ENCODE assay signal across 22 cellular contexts in the genomic region with DNA sequence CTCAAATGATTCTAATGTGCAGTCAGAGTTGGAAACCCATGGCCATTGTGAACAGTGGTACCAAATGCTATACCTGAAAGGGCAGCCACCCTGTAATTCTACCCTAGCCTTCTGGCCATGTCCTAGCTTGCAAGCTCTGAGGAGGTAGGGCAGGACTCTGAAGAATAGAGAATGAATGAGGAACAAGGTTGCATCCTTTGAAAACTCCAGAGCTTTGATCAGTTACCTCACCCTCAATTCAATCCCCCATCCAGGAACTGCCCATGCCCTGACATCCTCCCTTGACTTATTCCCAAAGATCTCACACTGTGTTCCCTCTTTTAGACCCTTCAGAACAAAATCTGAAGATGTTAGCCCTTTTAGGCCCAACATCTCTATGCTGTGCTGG. TPM values are rescaled to one million over a fixed set of nuclear protein-coding genes. Genes with fewer than 3 reads are reported as not detected.
DNase-seq lines count a peak whose midpoint lies in the region; ATAC-seq, FAIRE-seq and TF ChIP-seq lines count a peak whose summit lies in the region.
"Had no signal": no experiment of that assay in that cellular context is flagged by ENCODE, and none has a peak within 500 bp of the region (broad histone marks: within the 10 kb centered on the region; RNA-seq: fewer than 3 reads in every experiment).

No MANE protein-coding gene starts in this region.

- no peak for FAIRE-seq in K562 (lab: Jason Lieb, UNC)

- H3K4me3 Mint-ChIP-seq in activated CD4-positive, alpha-beta memory T cell treated with anti-CD3 and anti-CD28 coated beads, Interleukin-2, amount 10 ng/mL, durations not matched to agents 7 days and 5 days = no peak overlapping the region
- no peak overlapping the region for H3K4me3 Mint-ChIP-seq in activated CD4-positive, alpha-beta memory T cell treated with anti-CD3 and anti-CD28 coated beads for 36 hours
- no peak overlapping the region for H3K4me3 Mint-ChIP-seq in naive thymus-derived CD8-positive, alpha-beta T cell
- H3K4me3 Mint-ChIP-seq: activated B cell treated with CpG ODN at 0.5 μM for 24 hours; brain; dendritic cell treated with granulocyte-macrophage colony-stimulating factor and Interleukin-4, amounts not matched to agents 40 ng/mL and 50 ng/mL, for 4 days; GM23338 had no signal

- H3K9me1 ChIP-seq in K562 (ENCODE audit: control insufficient read depth, insufficient read depth, low read length) = no peaks in the 10 kb centered on the region

- TF ChIP-seq POLR2A in K562 (conservative IDR thresholded peaks at IDR 0.05) = no peak

- peak overlapping the region; percentile 22; the same call in 1 of the 3 replicates for H3K27ac ChIP-seq in K562 (ENCODE audit: extremely low read depth, low read depth, low read length)
- no peak overlapping the region for H3K27ac ChIP-seq in heart right ventricle
- H3K27ac ChIP-seq: C4-2B, tibial nerve had no signal

- H3K9me3 ChIP-seq in Loucy (ENCODE audit: insufficient read depth, low read depth, low read length) = no peaks in the 10 kb centered on the region
- H3K9me3 ChIP-seq in K562 (replicated peaks; ENCODE audit: control insufficient read depth, insufficient read depth, low read depth, low read length) = no peaks in the 10 kb centered on the region
- no peaks in the 10 kb centered on the region for H3K9me3 ChIP-seq in heart right ventricle
- H3K9me3 ChIP-seq: tibial nerve had no signal

- H2AFZ ChIP-seq in Loucy (ENCODE audit: low read length) (no peak overlapping the region), K562 (ENCODE audit: low read depth, low read length) (no peak overlapping the region)
- H2AFZ ChIP-seq: GM23338 had no signal

- H3K79me2 ChIP-seq in Loucy (ENCODE audit: insufficient read depth, low read length) (no peaks in the 10 kb centered on the region), K562 (ENCODE audit: control insufficient read depth, insufficient read depth, low read length) (no peaks in the 10 kb centered on the region)

- H3K9me3 Mint-ChIP-seq in activated CD4-positive, alpha-beta memory T cell treated with anti-CD3 and anti-CD28 coated beads, Interleukin-2, amount 10 ng/mL, durations not matched to agents 7 days and 5 days = peaks cover 12% of the 10 kb centered on the region
- no peaks in the 10 kb centered on the region for H3K9me3 Mint-ChIP-seq in activated CD4-positive, alpha-beta memory T cell treated with anti-CD3 and anti-CD28 coated beads for 36 hours
- H3K9me3 Mint-ChIP-seq in naive thymus-derived CD8-positive, alpha-beta T cell = peaks cover 0 to 9% (median 0%) of the 10 kb centered on the region in 9 donors
- H3K9me3 Mint-ChIP-seq: brain; dendritic cell treated with granulocyte-macrophage colony-stimulating factor and Interleukin-4, amounts not matched to agents 40 ng/mL and 50 ng/mL, for 4 days; GM23338 had no signal

- CTCF ChIA-PET in activated CD4-positive, alpha-beta memory T cell treated with anti-CD3 and anti-CD28 coated beads, Interleukin-2, amount 10 ng/mL, durations not matched to agents 7 days and 5 days (lab: Charles Lee) = interaction anchor here (0.8 to 2.8 kb wide), 9 partner anchors 8 to 455 kb away, joined by 3 to 38 read pairs (median 4); a partner anchor contains a TSS
- CTCF ChIA-PET in activated CD4-positive, alpha-beta memory T cell treated with anti-CD3 and anti-CD28 coated beads for 36 hours (lab: Charles Lee) = interaction anchor here (2.2 to 2.8 kb wide), 2 partner anchors 9 to 19 kb away, joined by 10 to 32 read pairs; a partner anchor contains a TSS
- CTCF ChIA-PET in K562 (lab: Yijun Ruan, JAX; ENCODE audit: low intra/inter-chr PET ratio) = interaction anchor here (0.9 kb wide), 1 partner anchor 18 kb away, joined by 3 read pairs; no protein-coding TSS in a partner anchor

- ATAC-seq in K562 (peak; percentile 21; the same call in 2 of the 3 replicates), GM18502 (IDR thresholded peaks at IDR 0.05; ENCODE audit: poor library complexity, unreplicated experiment) (no peak), heart right ventricle (no peak)
- no peak for ATAC-seq in naive thymus-derived CD8-positive, alpha-beta T cell
- ATAC-seq: GM23338, left ventricle myocardium superior, right cardiac atrium had no signal

- POLR2A ChIA-PET in activated CD4-positive, alpha-beta memory T cell treated with anti-CD3 and anti-CD28 coated beads, Interleukin-2, amount 10 ng/mL, durations not matched to agents 7 days and 5 days (lab: Charles Lee) = interaction anchor here (0.6 to 2.8 kb wide), 10 partner anchors 10 to 636 kb away, joined by 3 to 46 read pairs (median 4); a partner anchor contains a TSS
- POLR2A ChIA-PET in activated CD4-positive, alpha-beta memory T cell treated with anti-CD3 and anti-CD28 coated beads for 36 hours (lab: Charles Lee) = interaction anchor here (0.6 to 1.3 kb wide), 3 partner anchors 16 to 413 kb away, joined by 3 to 4 read pairs (median 3); a partner anchor contains a TSS
- POLR2A ChIA-PET in K562 (lab: Yijun Ruan, JAX) = interaction anchor here (0.7 kb wide), 1 partner anchor 18 kb away, joined by 5 read pairs; a partner anchor contains a TSS
- POLR2A ChIA-PET in naive thymus-derived CD8-positive, alpha-beta T cell (lab: Charles Lee) = interaction anchor here (2.1 kb wide), 1 partner anchor 18 kb away, joined by 8 read pairs; a partner anchor contains a TSS

- TF ChIP-seq CTCF in Loucy (conservative IDR thresholded peaks at IDR 0.05; ENCODE audit: low read length) (no peak), K562 (IDR thresholded peaks at IDR 0.05 in 2 of 3, conservative IDR thresholded peaks at IDR 0.05 in 1 of 3; ENCODE audit: insufficient read depth in 2 of 3, low read depth in 1 of 3, low read length in 3 of 3) (no peak), heart right ventricle (IDR thresholded peaks at IDR 0.05) (no peak)

- H3K4me3 ChIP-seq in Loucy (ENCODE audit: low read length, poor library complexity, severe bottlenecking) (peak overlapping the region; percentile 22), K562 (no peak overlapping the region), heart right ventricle (no peak overlapping the region)
- H3K4me3 ChIP-seq: GM23338, tibial nerve had no signal

- no peak for TF ChIP-seq RAD21 in K562 (CRISPR knock-in tag; conservative IDR thresholded peaks at IDR 0.05 in 1 of 2, IDR thresholded peaks at IDR 0.05 in 1 of 2)

- peaks cover 73% of the 10 kb centered on the region for H3K4me1 Mint-ChIP-seq in activated CD4-positive, alpha-beta memory T cell treated with anti-CD3 and anti-CD28 coated beads, Interleukin-2, amount 10 ng/mL, durations not matched to agents 7 days and 5 days
- H3K4me1 Mint-ChIP-seq in activated CD4-positive, alpha-beta memory T cell treated with anti-CD3 and anti-CD28 coated beads for 36 hours (ENCODE audit: low read depth) = peaks cover 51% of the 10 kb centered on the region
- H3K4me1 Mint-ChIP-seq in naive thymus-derived CD8-positive, alpha-beta T cell = peaks cover 7 to 62% (median 33%) of the 10 kb centered on the region in 4 donors
- H3K4me1 Mint-ChIP-seq: activated B cell treated with CpG ODN at 0.5 μM for 24 hours, brain, GM23338 had no signal

- H3K27ac Mint-ChIP-seq in activated CD4-positive, alpha-beta memory T cell treated with anti-CD3 and anti-CD28 coated beads, Interleukin-2, amount 10 ng/mL, durations not matched to agents 7 days and 5 days = peak overlapping the region; percentile 76
- no peak overlapping the region for H3K27ac Mint-ChIP-seq in activated CD4-positive, alpha-beta memory T cell treated with anti-CD3 and anti-CD28 coated beads for 36 hours
- H3K27ac Mint-ChIP-seq in naive thymus-derived CD8-positive, alpha-beta T cell = peak overlapping the region in 6 of 10 donors; percentile 11 to 78 (median 26)
- H3K27ac Mint-ChIP-seq: activated B cell treated with CpG ODN at 0.5 μM for 24 hours, GM23338 had no signal

- no peaks in the 10 kb centered on the region for H3K36me3 ChIP-seq in Loucy (ENCODE audit: insufficient read depth, low read length)
- no peaks in the 10 kb centered on the region for H3K36me3 ChIP-seq in K562 (ENCODE audit: control insufficient read depth, insufficient read depth, low read length)
- no peaks in the 10 kb centered on the region for H3K36me3 ChIP-seq in heart right ventricle

- in situ Hi-C loops in K562 (cut with MboI) = no loop called here

- DNase-seq in activated CD4-positive, alpha-beta memory T cell treated with anti-CD3 and anti-CD28 coated beads, Interleukin-2, amount 10 ng/mL, durations not matched to agents 7 days and 5 days = no peak
- DNase-seq in activated CD4-positive, alpha-beta memory T cell treated with anti-CD3 and anti-CD28 coated beads for 36 hours = no peak
- DNase-seq in K562 (ENCODE audit: extremely low read depth in 1 of 4, low spot score in 3 of 4) = no peak
- no peak for DNase-seq in naive thymus-derived CD8-positive, alpha-beta T cell
- DNase-seq in anterior cingulate cortex (lab: John Stamatoyannopoulos, UW) = no peak
- DNase-seq in heart right ventricle = no peak
- DNase-seq: activated B cell treated with CpG ODN at 0.5 μM for 24 hours; DMS79 treated with DMSO at 0.1 percent for 48 hours; left ventricle myocardium superior; NCI-H2227 treated with DMSO at 0.1 percent for 48 hours; right cardiac atrium; SHP77 treated with DMSO at 0.1 percent for 48 hours; stimulated activated naive CD4-positive, alpha-beta T cell had no signal

- H3K4me1 ChIP-seq in Loucy (ENCODE audit: insufficient read depth, low read length, poor library complexity, severe bottlenecking) = peaks cover 71% of the 10 kb centered on the region
- H3K4me1 ChIP-seq in K562 (replicated peaks in 1 of 2; ENCODE audit: control insufficient read depth in 2 of 2, insufficient read depth in 2 of 2, low read length in 2 of 2) = peaks cover 7 to 32% of the 10 kb centered on the region in 2 experiments; a peak in 4 of 5 replicates
- H3K4me1 ChIP-seq in heart right ventricle = peaks cover 0 to 14% (median 0%) of the 10 kb centered on the region in 9 donors
- H3K4me1 ChIP-seq: tibial nerve had no signal

- no peaks in the 10 kb centered on the region for H4K20me1 ChIP-seq in Loucy (ENCODE audit: insufficient read depth, low read length, poor library complexity, severe bottlenecking)
- no peaks in the 10 kb centered on the region; the same call in 1 of the 2 replicates for H4K20me1 ChIP-seq in K562 (replicated peaks; ENCODE audit: control insufficient read depth, insufficient read depth, low read length)

- H3K4me2 ChIP-seq in Loucy (ENCODE audit: low read depth, low read length, poor library complexity, severe bottlenecking) (peak overlapping the region; percentile 41), K562 (ENCODE audit: insufficient read depth, low read length) (no peak overlapping the region)
- H3K4me2 ChIP-seq: GM23338 had no signal

- BruUV-seq in K562 (replicated peaks; lab: Mats Ljungman, UMichigan) = no TSS peak

- no peaks in the 10 kb centered on the region for H3K27me3 Mint-ChIP-seq in activated CD4-positive, alpha-beta memory T cell treated with anti-CD3 and anti-CD28 coated beads, Interleukin-2, amount 10 ng/mL, durations not matched to agents 7 days and 5 days
- H3K27me3 Mint-ChIP-seq in activated CD4-positive, alpha-beta memory T cell treated with anti-CD3 and anti-CD28 coated beads for 36 hours = no peaks in the 10 kb centered on the region
- no peaks in the 10 kb centered on the region for H3K27me3 Mint-ChIP-seq in naive thymus-derived CD8-positive, alpha-beta T cell
- H3K27me3 Mint-ChIP-seq: activated B cell treated with CpG ODN at 0.5 μM for 24 hours; brain; dendritic cell treated with granulocyte-macrophage colony-stimulating factor and Interleukin-4, amounts not matched to agents 40 ng/mL and 50 ng/mL, for 4 days had no signal

- TF ChIP-seq EP300 in K562 (IDR thresholded peaks at IDR 0.05; ENCODE audit: low read length) = no peak

- H3K9ac ChIP-seq in Loucy (ENCODE audit: low read depth, low read length, poor library complexity, severe bottlenecking) = peak overlapping the region; percentile 37
- H3K9ac ChIP-seq in K562 (ENCODE audit: insufficient read depth in 1 of 2, low read depth in 2 of 2, low read length in 2 of 2) = no peak overlapping the region

- no peaks in the 10 kb centered on the region for H3K9me2 ChIP-seq in Loucy (replicated peaks; ENCODE audit: low read depth, low read length)

- intact Hi-C loops in activated CD4-positive, alpha-beta memory T cell treated with anti-CD3 and anti-CD28 coated beads for 36 hours (cut with micrococcal nuclease) = loop anchor here (1.0 to 10.0 kb wide), 7 partner anchors 9 to 866 kb away; a partner anchor contains a TSS
- intact Hi-C loops in K562 (cut with micrococcal nuclease) = no loop called here
- intact Hi-C loops in heart right ventricle (cut with DNase I) = no loop called here

- H3K27me3 ChIP-seq in Loucy (ENCODE audit: insufficient read depth, low read length, poor library complexity, severe bottlenecking) = no peaks in the 10 kb centered on the region
- no peaks in the 10 kb centered on the region for H3K27me3 ChIP-seq in K562 (ENCODE audit: control insufficient read depth in 2 of 2, insufficient read depth in 2 of 2, low read length in 2 of 2)
- no peaks in the 10 kb centered on the region for H3K27me3 ChIP-seq in heart right ventricle
- H3K27me3 ChIP-seq: tibial nerve had no signal

- H3F3A ChIP-seq in Loucy (ENCODE audit: low read depth) = peaks cover 5% of the 10 kb centered on the region; the same call in 1 of the 2 replicates

- peaks cover 48% of the 10 kb centered on the region for H3K36me3 Mint-ChIP-seq in activated CD4-positive, alpha-beta memory T cell treated with anti-CD3 and anti-CD28 coated beads, Interleukin-2, amount 10 ng/mL, durations not matched to agents 7 days and 5 days (ENCODE audit: low read depth)
- H3K36me3 Mint-ChIP-seq in activated CD4-positive, alpha-beta memory T cell treated with anti-CD3 and anti-CD28 coated beads for 36 hours = no peaks in the 10 kb centered on the region
- H3K36me3 Mint-ChIP-seq in naive thymus-derived CD8-positive, alpha-beta T cell = peaks cover 0 to 6% (median 6%) of the 10 kb centered on the region in 3 donors
- H3K36me3 Mint-ChIP-seq: brain had no signal

RNA-seq across cellular contexts. Expression of a gene that starts 17.8 kb away (rescaled TPM):
- total RNA-seq in activated CD4-positive, alpha-beta memory T cell treated with anti-CD3 and anti-CD28 coated beads, Interleukin-2, amount 10 ng/mL, durations not matched to agents 7 days and 5 days = 10 to 100 TPM; 35.1 to 39.1 TPM
- 10 to 100 TPM; 23.2 to 24.0 TPM for total RNA-seq in activated CD4-positive, alpha-beta memory T cell treated with anti-CD3 and anti-CD28 coated beads for 36 hours
- total RNA-seq in K562 (2011; cell fraction: chromatin; rRNA removed; ENCODE audit: low replicate concordance) = 33.3 and 50.1 TPM in 2 replicates
- total RNA-seq in K562 (2011; cell fraction: nucleolus; rRNA removed) = 21.5 and 22.9 TPM in 2 replicates
- 40.9 and 50.4 TPM in 2 replicates for total RNA-seq in K562 (2011; cell fraction: nucleoplasm; rRNA removed)
- total RNA-seq in K562 (2014; rRNA removed) (8.5 and 9.4 TPM in 2 replicates), K562 (2014; rRNA removed; fragmentation: Illumina TruSeq; extraction: Trizol) (12.6 and 14.5 TPM in 2 replicates), K562 (2015; rRNA removed; fragmentation: Illumina TruSeq; extraction: Trizol) (15.7 and 17.7 TPM in 2 replicates), K562 (2021) (12.0 and 14.5 TPM in 2 replicates), heart right ventricle (10 to 100 TPM; 17.0 to 26.2 (median 22.9) TPM)
- polyA plus RNA-seq in K562 (2011; rRNA removed) (24.6 and 26.3 TPM in 2 replicates), K562 (2014; fragmentation: Illumina TruSeq; extraction: Trizol) (11.1 and 12.9 TPM in 2 replicates), K562 (2014; fragmentation: Nextera tagmentation; extraction: Ambion mirVana) (1 to 10 TPM; 2.5 to 4.6 TPM), K562 (2014; rRNA removed) (7.1 and 8.3 TPM in 2 replicates), heart right ventricle (1 to 10 TPM; 5.1 to 5.3 TPM)
- polyA plus RNA-seq in K562 (2011; cell fraction: cytosol; rRNA removed) = 8.6 and 21.4 TPM in 2 replicates
- polyA plus RNA-seq in K562 (2011; cell fraction: nucleus; rRNA removed) = 16.4 and 20.7 TPM in 2 replicates
- polyA plus RNA-seq in K562 (2012) = 12.3 and 25.2 TPM in 2 replicates
- polyA minus RNA-seq in K562 (2011; rRNA and poly(A)+ RNA removed) = 44.8 and 50.2 TPM in 2 replicates
- 21.6 and 22.4 TPM in 2 replicates for polyA minus RNA-seq in K562 (2011; cell fraction: cytosol; rRNA and poly(A)+ RNA removed)
- 11.3 and 20.2 TPM in 2 replicates for polyA minus RNA-seq in K562 (2011; cell fraction: nucleus; rRNA and poly(A)+ RNA removed)
- total RNA-seq in naive thymus-derived CD8-positive, alpha-beta T cell = 10 to 100 TPM; 16.1 to 16.8 TPM
- 10 to 100 TPM in 2 of 3 donors, 1 to 10 TPM in 1; 7.0 to 11.8 (median 10.8) TPM for polyA plus RNA-seq in naive thymus-derived CD8-positive, alpha-beta T cell

RNA-seq across cellular contexts. Expression of a gene that starts 40.0 kb away (rescaled TPM):
- total RNA-seq in activated CD4-positive, alpha-beta memory T cell treated with anti-CD3 and anti-CD28 coated beads, Interleukin-2, amount 10 ng/mL, durations not matched to agents 7 days and 5 days = not detected
- not detected for total RNA-seq in activated CD4-positive, alpha-beta memory T cell treated with anti-CD3 and anti-CD28 coated beads for 36 hours
- total RNA-seq in K562 (2011; cell fraction: chromatin; rRNA removed; ENCODE audit: low replicate concordance) = not detected in 2 replicates
- total RNA-seq in K562 (2011; cell fraction: nucleolus; rRNA removed) = not detected in 2 replicates
- total RNA-seq in K562 (2011; cell fraction: nucleoplasm; rRNA removed) = not detected in 2 replicates
- total RNA-seq in K562 (2014; rRNA removed) (not detected in 2 replicates), K562 (2014; rRNA removed; fragmentation: Illumina TruSeq; extraction: Trizol) (not detected in 2 replicates), K562 (2015; rRNA removed; fragmentation: Illumina TruSeq; extraction: Trizol) (not detected in 2 replicates), K562 (2021) (not detected in 2 replicates), heart right ventricle (not detected)
- polyA plus RNA-seq in K562 (2011; rRNA removed) (not detected in 2 replicates), K562 (2014; fragmentation: Illumina TruSeq; extraction: Trizol) (not detected in 2 replicates), K562 (2014; fragmentation: Nextera tagmentation; extraction: Ambion mirVana) (not detected), K562 (2014; rRNA removed) (not detected in 2 replicates), heart right ventricle (not detected)
- not detected in 2 replicates for polyA plus RNA-seq in K562 (2011; cell fraction: cytosol; rRNA removed)
- not detected in 2 replicates for polyA plus RNA-seq in K562 (2011; cell fraction: nucleus; rRNA removed)
- polyA plus RNA-seq in K562 (2012) = 0.08 and 0.46 TPM in 2 replicates
- polyA minus RNA-seq in K562 (2011; rRNA and poly(A)+ RNA removed) = not detected in 2 replicates
- polyA minus RNA-seq in K562 (2011; cell fraction: cytosol; rRNA and poly(A)+ RNA removed) = not detected in 2 replicates
- not detected in 2 replicates for polyA minus RNA-seq in K562 (2011; cell fraction: nucleus; rRNA and poly(A)+ RNA removed)
- total RNA-seq in naive thymus-derived CD8-positive, alpha-beta T cell = not detected
- under 1 TPM in 2 of 3 donors, not detected in 1; 0.06 TPM for polyA plus RNA-seq in naive thymus-derived CD8-positive, alpha-beta T cell
- total RNA-seq: activated B cell treated with CpG ODN at 0.5 μM for 24 hours; GM23338; left ventricle myocardium superior; omental fat pad; right cardiac atrium; T-helper 2 cell treated with Interferon-gamma antibody and Interleukin-4, amounts not matched to agents 100 ng/mL and 5 ng/mL, for 36 hours; tibial nerve had no signal
- polyA plus RNA-seq: GM23338, right cardiac atrium had no signal
